Comparison of ENCODE assay signal across 8 cellular contexts in genomic region chr7:55641273-55641691, GRCh38.
DNase-seq lines count a peak whose midpoint lies in the region; ATAC-seq and TF ChIP-seq lines count a peak whose summit lies in the region.

No MANE protein-coding gene starts in this region.

- H3K27ac ChIP-seq in VCaP (no peak overlapping the region), vagina (no peak overlapping the region)

- H3K4me3 ChIP-seq in epithelial cell of proximal tubule (ENCODE audit: low read depth, low read length) (no peak overlapping the region), vagina (no peak overlapping the region)

- H3K4me1 ChIP-seq in vagina = no peaks in the 10 kb centered on the region

- no peaks in the 10 kb centered on the region for H3K9me3 ChIP-seq in vagina

- intact Hi-C loops in vagina (cut with DNase I) = no loop called here

- ATAC-seq in GM19351 (IDR thresholded peaks at IDR 0.05; ENCODE audit: unreplicated experiment) (peak; percentile 83), HG03280 (IDR thresholded peaks at IDR 0.05; ENCODE audit: unreplicated experiment) (peak; percentile 85)

- DNase-seq in DMS 273 treated with DMSO at 0.1 percent for 48 hours (lab: John Stamatoyannopoulos, UW) (peak; percentile 76), NCI-H2196 (lab: John Stamatoyannopoulos, UW; ENCODE audit: unreplicated experiment) (peak; percentile 90), epithelial cell of proximal tubule (ENCODE audit: low read depth) (peak; percentile 59), myocyte (ENCODE audit: low read depth) (peak; percentile 89), vagina (ENCODE audit: extremely low spot score in 2 of 2) (no peak)

- no peaks in the 10 kb centered on the region for H3K27me3 ChIP-seq in vagina

- peak; percentile 88 for TF ChIP-seq CTCF in VCaP (conservative IDR thresholded peaks at IDR 0.05)
- peak; percentile 88 for TF ChIP-seq CTCF in epithelial cell of proximal tubule (conservative IDR thresholded peaks at IDR 0.05; ENCODE audit: low read depth, low read length)
- peak in 2 of 3 experiments; percentile 54 to 81 for TF ChIP-seq CTCF in vagina (IDR thresholded peaks at IDR 0.05)

- H3K36me3 ChIP-seq in vagina = no peaks in the 10 kb centered on the region

- no peak for TF ChIP-seq POLR2A in vagina (IDR thresholded peaks at IDR 0.05)

Comparison
In these comparisons a context has a peak if more than half of its experiments do, and no peak if none do; other contexts are left out.
1. DNase-seq: peak in DMS 273 treated with DMSO at 0.1 percent for 48 hours (single experiment), NCI-H2196 (single experiment), epithelial cell of proximal tubule (single experiment) and myocyte (single experiment); none in vagina (0 of 2).
2. Peak in every context shown above with its lines, with median percentiles within 50 percentile points of each other: CTCF ChIP-seq.